31 cellular contexts compared by ENCODE assay signal in genomic region chr1:228342627-228343210, GRCh38.
DNase-seq lines count a peak whose midpoint lies in the region; ATAC-seq and TF ChIP-seq lines count a peak whose summit lies in the region.
"Had no signal": no experiment of that assay in that cellular context is flagged by ENCODE, and none has a peak within 500 bp of the region (broad histone marks: within the 10 kb centered on the region; RNA-seq: fewer than 3 reads in every experiment).

No MANE protein-coding gene starts in this region.

- H4K20me1 ChIP-seq in osteoblast (ENCODE audit: insufficient read depth, low read length), result no peaks in the 10 kb centered on the region

- 54 to 72% (median 70%) methylated on average over 6 to 8 of the region's 8 CpGs for WGBS in heart left ventricle, 4 donors

- H3K36me3 ChIP-seq in heart left ventricle (peaks cover 0 to 67% (median 33%) of the 10 kb centered on the region in 9 donors), right atrium auricular region (peaks cover 49% of the 10 kb centered on the region), osteoblast (ENCODE audit: insufficient read depth, low read length) (no peaks in the 10 kb centered on the region)
- H3K36me3 ChIP-seq: breast epithelium, colonic mucosa, HAP-1, MG63, Peyer's patch, SJCRH30 had no signal

- no peak overlapping the region for H3K27ac ChIP-seq in heart left ventricle
- no peak overlapping the region for H3K27ac ChIP-seq in right atrium auricular region
- no peak overlapping the region for H3K27ac ChIP-seq in osteoblast (ENCODE audit: low read depth, low read length)
- H3K27ac ChIP-seq: breast epithelium, colonic mucosa, Peyer's patch, SJCRH30, spleen had no signal

- no peak overlapping the region for H3K4me2 ChIP-seq in osteoblast (ENCODE audit: insufficient read depth, low read length)

- H2AFZ ChIP-seq in osteoblast (ENCODE audit: low read length), result no peak overlapping the region

- peak in 3 of 5 donors; percentile 5 to 36 (median 24) for DNase-seq in heart left ventricle
- DNase-seq in right atrium auricular region (ENCODE audit: low spot score), result no peak
- DNase-seq in left ventricle myocardium superior, result peak; percentile 8
- DNase-seq in osteoblast (ENCODE audit: insufficient read length, low spot score, missing footprints), result peak; percentile 66
- no peak for DNase-seq in DMS79 treated with DMSO at 0.1 percent for 48 hours (lab: John Stamatoyannopoulos, UW)
- DNase-seq in activated effector memory CD4-positive, alpha-beta T cell treated with Interleukin-2 at 50 U/mL for 16 hours, result no peak
- DNase-seq: activated CD8-positive, alpha-beta T cell treated with anti-CD3 and anti-CD28 coated beads, Interleukin-2, amount 10 ng/mL, durations not matched to agents 7 days and 5 days; activated gamma-delta T cell treated with Interleukin-2 at 50 U/mL for 16 hours; amniotic stem cell; C1 segment of cervical spinal cord; colonic mucosa; COR-L47; DMS79; effector memory CD4-positive, alpha-beta T cell; erythroblast; GF-D8; KG1; mesendoderm; MG63; naive B cell; NCI-H1105 treated with DMSO at 0.1 percent for 48 hours; NCI-H1930; NCI-H526; stimulated activated CD4-positive, alpha-beta T cell treated with anti-CD3 and anti-CD28 coated beads, Interleukin-2, amount 100 ng/mL, for 48 hours had no signal

- ATAC-seq in heart left ventricle (no peak), left ventricle myocardium superior (no peak), HG03039 (IDR thresholded peaks at IDR 0.05; ENCODE audit: unreplicated experiment) (no peak)
- ATAC-seq: activated CD4-positive, CD25-positive, alpha-beta regulatory T cell treated with anti-CD3 and anti-CD28 coated beads, Interleukin-2, amount 50 U/mL, for 24 hours; activated CD8-positive, alpha-beta T cell treated with anti-CD3 and anti-CD28 coated beads, Interleukin-2, amount 10 ng/mL, durations not matched to agents 7 days and 5 days had no signal

- no peak for TF ChIP-seq CTCF in heart left ventricle (IDR thresholded peaks at IDR 0.05)
- TF ChIP-seq CTCF in right atrium auricular region (IDR thresholded peaks at IDR 0.05), result no peak
- TF ChIP-seq CTCF in osteoblast (IDR thresholded peaks at IDR 0.05; ENCODE audit: extremely low read depth, low read depth, low read length), result no peak

- no peak overlapping the region for H3K4me3 ChIP-seq in heart left ventricle
- H3K4me3 ChIP-seq in right atrium auricular region, result no peak overlapping the region
- H3K4me3 ChIP-seq in osteoblast (ENCODE audit: insufficient read depth, low read length), result no peak overlapping the region
- H3K4me3 ChIP-seq: breast epithelium, colonic mucosa, HAP-1, MG63, Peyer's patch, SJCRH30, spleen had no signal

- H3K9me3 ChIP-seq in heart left ventricle, result no peaks in the 10 kb centered on the region
- no peaks in the 10 kb centered on the region for H3K9me3 ChIP-seq in right atrium auricular region
- H3K9me3 ChIP-seq in osteoblast (ENCODE audit: low read depth, low read length), result peaks cover 4% of the 10 kb centered on the region
- H3K9me3 ChIP-seq: breast epithelium, colonic mucosa, HAP-1, SJCRH30 had no signal

- H3K27me3 ChIP-seq in heart left ventricle, result no peaks in the 10 kb centered on the region
- H3K27me3 ChIP-seq in right atrium auricular region, result no peaks in the 10 kb centered on the region
- no peaks in the 10 kb centered on the region for H3K27me3 ChIP-seq in osteoblast (ENCODE audit: insufficient read depth, low read length)
- H3K27me3 ChIP-seq: breast epithelium, colonic mucosa, MG63, Peyer's patch, SJCRH30, spleen had no signal

- H3K79me2 ChIP-seq in osteoblast (ENCODE audit: insufficient read depth, low read length), result no peaks in the 10 kb centered on the region

- H3K4me1 ChIP-seq in heart left ventricle (peaks cover 0 to 31% (median 7%) of the 10 kb centered on the region in 12 donors), right atrium auricular region (peaks cover 0 to 11% of the 10 kb centered on the region in 2 donors), osteoblast (ENCODE audit: insufficient read depth, low read length) (no peaks in the 10 kb centered on the region)
- H3K4me1 ChIP-seq: breast epithelium, colonic mucosa, HAP-1, Peyer's patch, spleen had no signal

- intact Hi-C loops in heart left ventricle (cut with DNase I), result no loop called here
- intact Hi-C loops in left ventricle myocardium superior (cut with micrococcal nuclease), result no loop called here

- no peak for TF ChIP-seq POLR2A in heart left ventricle (IDR thresholded peaks at IDR 0.05)

Comparison
In these comparisons a context has a peak if more than half of its experiments do, and no peak if none do; other contexts are left out.
1. DNase-seq: peak in heart left ventricle (3 of 5), left ventricle myocardium superior (single experiment) and osteoblast (single experiment); none in right atrium auricular region (single experiment), DMS79 treated with DMSO at 0.1 percent for 48 hours (single experiment) and activated effector memory CD4-positive, alpha-beta T cell treated with Interleukin-2 at 50 U/mL for 16 hours (single experiment).